In the genomic region with DNA sequence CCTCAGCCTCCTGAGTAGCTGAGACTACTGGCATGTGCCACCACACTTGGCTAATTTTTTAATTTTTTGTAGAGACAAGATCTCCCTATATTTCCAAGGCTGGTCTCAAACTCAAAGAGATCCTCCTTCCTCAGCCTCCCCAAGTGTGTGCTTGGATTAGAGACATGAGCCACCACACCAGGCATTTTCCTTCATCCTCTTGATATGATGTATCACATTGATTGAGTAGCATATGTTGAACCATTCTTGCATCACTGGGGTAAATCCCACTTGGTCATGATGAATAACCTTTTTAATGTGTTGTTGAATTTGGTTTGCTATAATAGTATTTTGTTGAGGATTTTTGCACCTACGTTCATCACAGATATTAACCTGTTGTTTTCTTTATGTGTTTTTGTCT, we compare ENCODE assay signal across 21 cellular contexts.
"Had no signal": no experiment of that assay in that cellular context is flagged by ENCODE, and none has a peak within 500 bp of the region (broad histone marks: within the 10 kb centered on the region; RNA-seq: fewer than 3 reads in every experiment).

No MANE protein-coding gene starts in this region.

- H3K4me3 ChIP-seq: SJSA1, SK-N-MC had no signal

- H3K4me1 ChIP-seq: SJSA1 had no signal

- DNase-seq: KBM-7, MM.1S, MV-4-11, NCI-H1048, NCI-H1105, NCI-H1417, NCI-H1436 treated with DMSO at 0.1 percent for 48 hours, NCI-H1694, NCI-H187 treated with DMSO at 0.1 percent for 48 hours, NCI-H2029 treated with DMSO at 0.1 percent for 48 hours, NCI-H2171 treated with DMSO at 0.1 percent for 48 hours, NCI-H345, NCI-H446 treated with DMSO at 0.1 percent for 48 hours, NCI-H510A treated with DMSO at 0.1 percent for 48 hours, NCI-H526, Right ventricle myocardium superior, RPMI8226, SIG-M5 had no signal

- H3K36me3 ChIP-seq: SJSA1 had no signal

- H3K27ac ChIP-seq: HL-60, SJSA1, SK-N-MC had no signal

- H3K27me3 ChIP-seq: SJSA1 had no signal
